8 cellular contexts compared by ENCODE assay signal in genomic region chr6:42216495-42216894, GRCh38. TPM values are rescaled to one million over a fixed set of nuclear protein-coding genes. Genes with fewer than 3 reads are reported as not detected.
DNase-seq lines count a peak whose midpoint lies in the region; ATAC-seq and TF ChIP-seq lines count a peak whose summit lies in the region.
"Not testable (repeated sequence)": the region's sequence is repeated elsewhere in the genome, so short reads cannot be mapped to it uniquely, and the experiment has no call there.

No MANE protein-coding gene starts in this region.

- H3K4me3 ChIP-seq in BJ (ENCODE audit: low read depth, low read length) (peak overlapping the region; percentile 83), SJCRH30 (peak overlapping the region; percentile 88; the same call in 1 of the 2 replicates), duodenal mucosa (ENCODE audit: low read depth in 1 of 2, low read length in 2 of 2) (peak overlapping the region; percentile 92 to 93), left ventricle myocardium inferior (peak overlapping the region; percentile 78), skin epidermis (peak overlapping the region in 5 of 7 experiments; percentile 55 to 74 (median 69))

- ATAC-seq in activated T-helper 17 cell treated with anti-CD3 and anti-CD28 coated beads, Interleukin-2, amount 50 U/mL, for 72 hours (replicated peaks); naive thymus-derived CD8-positive, alpha-beta T cell: not testable (repeated sequence)

- not testable (repeated sequence) for H3K27me3 Mint-ChIP-seq in HFFc6 (ENCODE audit: insufficient read depth); activated T-helper 17 cell treated with anti-CD3 and anti-CD28 coated beads, Interleukin-2, amount 50 U/mL, for 72 hours; naive thymus-derived CD8-positive, alpha-beta T cell

- H3K9me3 ChIP-seq in SJCRH30 (replicated peaks); duodenal mucosa (ENCODE audit: control insufficient read depth in 1 of 2, low read length in 2 of 2); left ventricle myocardium inferior (replicated peaks): not testable (repeated sequence)

- not testable (repeated sequence) for TF ChIP-seq CTCF in BJ (IDR thresholded peaks at IDR 0.05; ENCODE audit: insufficient read depth, low read depth, low read length); HFFc6 (IDR thresholded peaks at IDR 0.05); left ventricle myocardium inferior (IDR thresholded peaks at IDR 0.05; ENCODE audit: borderline replicate concordance)

- intact Hi-C loops in left ventricle myocardium inferior (cut with micrococcal nuclease) = not testable (repeated sequence)

- CTCF ChIA-PET in BJ (lab: Yijun Ruan, JAX) = interaction anchor here (0.8 to 4.9 kb wide), 3 partner anchors 48 to 331 kb away, joined by 3 to 49 read pairs (median 3); no protein-coding TSS in a partner anchor

- H3K27ac Mint-ChIP-seq in HFFc6 = peak overlapping the region; percentile 29; the same call in 1 of the 2 replicates
- peak overlapping the region; percentile 50 for H3K27ac Mint-ChIP-seq in activated T-helper 17 cell treated with anti-CD3 and anti-CD28 coated beads, Interleukin-2, amount 50 U/mL, for 72 hours
- peak overlapping the region in 5 of 10 donors; percentile 18 to 85 (median 60) for H3K27ac Mint-ChIP-seq in naive thymus-derived CD8-positive, alpha-beta T cell

- POLR2A ChIA-PET in BJ (lab: Charles Lee) = not testable (repeated sequence)
- POLR2A ChIA-PET in naive thymus-derived CD8-positive, alpha-beta T cell (lab: Charles Lee) = interaction anchor here (0.6 to 1.4 kb wide), 5 partner anchors 173 to 429 kb away, joined by 3 to 6 read pairs (median 4); partner anchors contain the start of genes TOMM6 and UBR2

- not testable (repeated sequence) for H3K9me3 Mint-ChIP-seq in HFFc6; activated T-helper 17 cell treated with anti-CD3 and anti-CD28 coated beads, Interleukin-2, amount 50 U/mL, for 72 hours; naive thymus-derived CD8-positive, alpha-beta T cell

- peak overlapping the region in 1 of 2 donors; percentile 88 for H3K9ac ChIP-seq in duodenal mucosa (ENCODE audit: low read depth in 1 of 2, low read length in 2 of 2)

- peaks cover 24% of the 10 kb centered on the region for H3K4me1 Mint-ChIP-seq in HFFc6 (ENCODE audit: low read depth)
- H3K4me1 Mint-ChIP-seq in activated T-helper 17 cell treated with anti-CD3 and anti-CD28 coated beads, Interleukin-2, amount 50 U/mL, for 72 hours = not testable (repeated sequence)
- peaks cover 8 to 33% (median 28%) of the 10 kb centered on the region in 4 donors for H3K4me1 Mint-ChIP-seq in naive thymus-derived CD8-positive, alpha-beta T cell

- H3K27ac ChIP-seq in SJCRH30; duodenal mucosa (ENCODE audit: low read depth, low read length); left ventricle myocardium inferior (replicated peaks): not testable (repeated sequence)
- H3K27ac ChIP-seq in skin epidermis = peak overlapping the region in 1 of 21 experiments; percentile 91

- peak overlapping the region; percentile 98 for H3K4me3 Mint-ChIP-seq in HFFc6
- H3K4me3 Mint-ChIP-seq in activated T-helper 17 cell treated with anti-CD3 and anti-CD28 coated beads, Interleukin-2, amount 50 U/mL, for 72 hours = peak overlapping the region; percentile 96
- H3K4me3 Mint-ChIP-seq in naive thymus-derived CD8-positive, alpha-beta T cell = peak overlapping the region; percentile 57 to 99 (median 76)

- H3K27me3 ChIP-seq in BJ (ENCODE audit: control insufficient read depth, insufficient read depth, low read length); SJCRH30; duodenal mucosa (ENCODE audit: control insufficient read depth in 1 of 2, insufficient read depth in 2 of 2, low read length in 2 of 2); left ventricle myocardium inferior (ENCODE audit: low read depth): not testable (repeated sequence)

- peaks cover 12% of the 10 kb centered on the region for H3K36me3 Mint-ChIP-seq in HFFc6 (ENCODE audit: low read depth)
- peaks cover 41% of the 10 kb centered on the region for H3K36me3 Mint-ChIP-seq in activated T-helper 17 cell treated with anti-CD3 and anti-CD28 coated beads, Interleukin-2, amount 50 U/mL, for 72 hours (ENCODE audit: low read depth)
- H3K36me3 Mint-ChIP-seq in naive thymus-derived CD8-positive, alpha-beta T cell = peaks cover 0 to 30% (median 8%) of the 10 kb centered on the region in 3 donors

- H3K36me3 ChIP-seq in BJ (ENCODE audit: control insufficient read depth, insufficient read depth, low read length) = not testable (repeated sequence)
- H3K36me3 ChIP-seq in SJCRH30 (peaks cover 13% of the 10 kb centered on the region), duodenal mucosa (ENCODE audit: control insufficient read depth in 1 of 2, insufficient read depth in 2 of 2, low read length in 2 of 2) (peaks cover 15 to 25% of the 10 kb centered on the region in 2 donors), left ventricle myocardium inferior (peaks cover 27% of the 10 kb centered on the region)

- not testable (repeated sequence) for H3K4me1 ChIP-seq in SJCRH30
- H3K4me1 ChIP-seq in duodenal mucosa (ENCODE audit: control insufficient read depth in 1 of 2, insufficient read depth in 2 of 2, low read length in 2 of 2) (peaks cover 0 to 15% of the 10 kb centered on the region in 2 donors), left ventricle myocardium inferior (peaks cover 35% of the 10 kb centered on the region)

- not testable (repeated sequence) for DNase-seq in BJ (ENCODE audit: low read depth); HFFc6; SJCRH30; left ventricle myocardium inferior; naive thymus-derived CD8-positive, alpha-beta T cell

RNA-seq across cellular contexts. Expression of gene MRPS10, which starts 1.2 kb away (rescaled TPM):
- polyA plus RNA-seq in BJ (2011; rRNA removed) = 26.4 and 43.3 TPM in 2 replicates
- 6.0 and 7.4 TPM in 2 replicates for polyA minus RNA-seq in BJ (2011; rRNA and poly(A)+ RNA removed)
- 10 to 100 TPM; 40.9 to 49.3 (median 43.8) TPM for total RNA-seq in HFFc6 (2021; fragmentation: NEBNext Ultra II Directional; extraction: Animal tissue kit (Norgen Biotek cat#: 25700))
- 57.2 and 59.5 TPM in 2 replicates for total RNA-seq in SJCRH30 (2014; rRNA removed; shearing (Covaris generic))
- 10 to 100 TPM; 23.9 to 42.3 TPM for total RNA-seq in activated T-helper 17 cell treated with anti-CD3 and anti-CD28 coated beads, Interleukin-2, amount 50 U/mL, for 72 hours
- 64.3 TPM for total RNA-seq in left ventricle myocardium inferior
- total RNA-seq in naive thymus-derived CD8-positive, alpha-beta T cell = 10 to 100 TPM; 29.0 to 31.8 TPM
- 10 to 100 TPM; 48.1 to 57.6 (median 48.4) TPM for polyA plus RNA-seq in naive thymus-derived CD8-positive, alpha-beta T cell

RNA-seq across cellular contexts. Expression of gene GUCA1B, which starts 21.7 kb away (rescaled TPM):
- polyA plus RNA-seq in BJ (2011; rRNA removed) = 0.40 and 0.58 TPM in 2 replicates
- polyA minus RNA-seq in BJ (2011; rRNA and poly(A)+ RNA removed) = 0.21 TPM in 1 of 2 replicates, not detected in the other
- total RNA-seq in HFFc6 (2021; fragmentation: NEBNext Ultra II Directional; extraction: Animal tissue kit (Norgen Biotek cat#: 25700)) = under 1 TPM in 4 of 6 experiments, not detected in 2; 0.17 to 0.31 (median 0.24) TPM
- 0.14 and 0.25 TPM in 2 replicates for total RNA-seq in SJCRH30 (2014; rRNA removed; shearing (Covaris generic))
- total RNA-seq in activated T-helper 17 cell treated with anti-CD3 and anti-CD28 coated beads, Interleukin-2, amount 50 U/mL, for 72 hours = 1 to 10 TPM; 1.1 to 2.4 TPM
- total RNA-seq in left ventricle myocardium inferior = 1.1 TPM
- 1 to 10 TPM; 5.6 to 6.3 TPM for total RNA-seq in naive thymus-derived CD8-positive, alpha-beta T cell
- polyA plus RNA-seq in naive thymus-derived CD8-positive, alpha-beta T cell = not detected

RNA-seq across cellular contexts. Expression of gene GUCA1A, which starts 43.3 kb away (rescaled TPM):
- 0.20 and 0.33 TPM in 2 replicates for polyA plus RNA-seq in BJ (2011; rRNA removed)
- polyA minus RNA-seq in BJ (2011; rRNA and poly(A)+ RNA removed) = 0.14 TPM in 1 of 2 replicates, not detected in the other
- total RNA-seq in HFFc6 (2021; fragmentation: NEBNext Ultra II Directional; extraction: Animal tissue kit (Norgen Biotek cat#: 25700)) = not detected
- not detected in 2 replicates for total RNA-seq in SJCRH30 (2014; rRNA removed; shearing (Covaris generic))
- total RNA-seq in activated T-helper 17 cell treated with anti-CD3 and anti-CD28 coated beads, Interleukin-2, amount 50 U/mL, for 72 hours = under 1 TPM; 0.22 to 0.61 TPM
- total RNA-seq in left ventricle myocardium inferior = not detected
- not detected for total RNA-seq in naive thymus-derived CD8-positive, alpha-beta T cell
- polyA plus RNA-seq in naive thymus-derived CD8-positive, alpha-beta T cell = not detected
